8 cellular contexts compared by ENCODE assay signal in the genomic region with DNA sequence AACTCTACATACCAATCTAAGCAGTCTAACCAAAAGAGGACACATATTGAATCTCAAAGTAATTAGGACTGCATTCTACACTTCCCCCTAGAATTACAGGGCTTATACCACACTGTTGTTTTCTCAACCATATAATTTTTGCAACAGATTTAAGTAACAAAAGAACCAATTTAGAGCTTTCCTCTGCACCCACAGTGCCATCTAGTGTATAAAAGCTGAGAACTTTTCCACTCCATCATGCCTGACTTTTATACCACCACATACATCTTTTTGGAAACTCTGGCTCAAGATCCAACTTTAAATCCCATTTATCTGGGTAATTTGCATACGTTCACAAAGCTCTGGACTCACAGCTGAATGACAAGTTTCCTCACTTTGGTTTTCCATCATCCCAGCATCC.
DNase-seq lines count a peak whose midpoint lies in the region; ATAC-seq and TF ChIP-seq lines count a peak whose summit lies in the region.
"Had no signal": no experiment of that assay in that cellular context is flagged by ENCODE, and none has a peak within 500 bp of the region (broad histone marks: within the 10 kb centered on the region; RNA-seq: fewer than 3 reads in every experiment).

No MANE protein-coding gene starts in this region.

- CTCF ChIA-PET in activated CD4-positive, alpha-beta memory T cell treated with anti-CD3 and anti-CD28 coated beads for 36 hours (lab: Charles Lee): interaction anchor here (0.7 to 5.1 kb wide), 10 partner anchors 9 to 1741 kb away, joined by 3 to 54 read pairs (median 4); a partner anchor contains a TSS

- H3K4me3 ChIP-seq in breast epithelium (no peak overlapping the region), mucosa of descending colon (no peak overlapping the region), gastroesophageal sphincter (no peak overlapping the region)

- H3K36me3 ChIP-seq in breast epithelium (no peaks in the 10 kb centered on the region), mucosa of descending colon (ENCODE audit: low read depth) (no peaks in the 10 kb centered on the region), gastroesophageal sphincter (no peaks in the 10 kb centered on the region)
- H3K36me3 ChIP-seq: neutrophil had no signal

- POLR2A ChIA-PET in activated CD4-positive, alpha-beta memory T cell treated with anti-CD3 and anti-CD28 coated beads for 36 hours (lab: Charles Lee): no interaction called here

- in situ Hi-C loops in G401 (cut with HindIII; ENCODE audit: low sequenced_read_pairs): no loop called here

- H3K9me3 ChIP-seq in breast epithelium (no peaks in the 10 kb centered on the region), mucosa of descending colon (no peaks in the 10 kb centered on the region), gastroesophageal sphincter (no peaks in the 10 kb centered on the region)
- H3K9me3 ChIP-seq: neutrophil had no signal

- TF ChIP-seq POLR2A in breast epithelium (IDR thresholded peaks at IDR 0.05): no peak
- TF ChIP-seq POLR2A in gastroesophageal sphincter (IDR thresholded peaks at IDR 0.05): no peak

- no peak overlapping the region for H3K27ac ChIP-seq in breast epithelium
- H3K27ac ChIP-seq in gastroesophageal sphincter: no peak overlapping the region
- H3K27ac ChIP-seq: neutrophil had no signal

- H3K9me3 Mint-ChIP-seq in activated CD4-positive, alpha-beta memory T cell treated with anti-CD3 and anti-CD28 coated beads for 36 hours: no peaks in the 10 kb centered on the region

- WGBS in gastroesophageal sphincter (ENCODE audit: low coverage in 1 of 2), 2 donors: 8 to 13% methylated on average over 1 of the region's 1 CpG

- TF ChIP-seq CTCF in breast epithelium (IDR thresholded peaks at IDR 0.05): peak in 2 of 3 donors; percentile 39 to 40
- TF ChIP-seq CTCF in mucosa of descending colon (IDR thresholded peaks at IDR 0.05): no peak
- peak in 1 of 4 experiments; percentile 48 for TF ChIP-seq CTCF in gastroesophageal sphincter (IDR thresholded peaks at IDR 0.05)

- intact Hi-C loops in breast epithelium (cut with DNase I; ENCODE audit: low total_unique reads) (no loop called here), mucosa of descending colon (cut with DNase I, micrococcal nuclease) (loop anchor here (10.0 kb wide), 1 partner anchor 289 kb away; no protein-coding TSS in a partner anchor)
- intact Hi-C loops in activated CD4-positive, alpha-beta memory T cell treated with anti-CD3 and anti-CD28 coated beads for 36 hours (cut with micrococcal nuclease): loop anchor here (1.0 to 5.0 kb wide), 2 partner anchors 286 to 407 kb away; no protein-coding TSS in a partner anchor

- DNase-seq in G401 (ENCODE audit: low spot score): peak; percentile 78
- DNase-seq in M059J (ENCODE audit: low read depth): peak; percentile 53
- no peak for DNase-seq in breast epithelium (ENCODE audit: low spot score in 2 of 2)
- DNase-seq in mucosa of descending colon: peak in 1 of 3 donors; percentile 25
- DNase-seq in activated CD4-positive, alpha-beta memory T cell treated with anti-CD3 and anti-CD28 coated beads for 36 hours: no peak

- H3K4me1 Mint-ChIP-seq in activated CD4-positive, alpha-beta memory T cell treated with anti-CD3 and anti-CD28 coated beads for 36 hours (ENCODE audit: low read depth): peaks cover 14% of the 10 kb centered on the region

- no peaks in the 10 kb centered on the region for H3K27me3 Mint-ChIP-seq in activated CD4-positive, alpha-beta memory T cell treated with anti-CD3 and anti-CD28 coated beads for 36 hours

- ATAC-seq in mucosa of descending colon: peak; percentile 60
- ATAC-seq in GM19023 (IDR thresholded peaks at IDR 0.05; ENCODE audit: unreplicated experiment): no peak
- no peak for ATAC-seq in gastroesophageal sphincter

- H3K4me3 Mint-ChIP-seq in activated CD4-positive, alpha-beta memory T cell treated with anti-CD3 and anti-CD28 coated beads for 36 hours: no peak overlapping the region

- H3K36me3 Mint-ChIP-seq in activated CD4-positive, alpha-beta memory T cell treated with anti-CD3 and anti-CD28 coated beads for 36 hours: no peaks in the 10 kb centered on the region

- H3K4me1 ChIP-seq in breast epithelium (no peaks in the 10 kb centered on the region), mucosa of descending colon (ENCODE audit: low read depth) (no peaks in the 10 kb centered on the region), gastroesophageal sphincter (no peaks in the 10 kb centered on the region)

- H3K27me3 ChIP-seq in breast epithelium (peaks cover 0 to 52% of the 10 kb centered on the region in 2 donors), gastroesophageal sphincter (no peaks in the 10 kb centered on the region)
- H3K27me3 ChIP-seq: neutrophil had no signal

- no peak overlapping the region for H3K27ac Mint-ChIP-seq in activated CD4-positive, alpha-beta memory T cell treated with anti-CD3 and anti-CD28 coated beads for 36 hours

- TF ChIP-seq EP300 in gastroesophageal sphincter (IDR thresholded peaks at IDR 0.05): no peak

Comparison
In these comparisons a context has a peak if more than half of its experiments do, and no peak if none do; other contexts are left out.
1. DNase-seq: peak in G401 (single experiment) and M059J (single experiment); none in breast epithelium (0 of 2) and activated CD4-positive, alpha-beta memory T cell treated with anti-CD3 and anti-CD28 coated beads for 36 hours (single experiment).